18 cellular contexts compared by ENCODE assay signal in the genomic region with DNA sequence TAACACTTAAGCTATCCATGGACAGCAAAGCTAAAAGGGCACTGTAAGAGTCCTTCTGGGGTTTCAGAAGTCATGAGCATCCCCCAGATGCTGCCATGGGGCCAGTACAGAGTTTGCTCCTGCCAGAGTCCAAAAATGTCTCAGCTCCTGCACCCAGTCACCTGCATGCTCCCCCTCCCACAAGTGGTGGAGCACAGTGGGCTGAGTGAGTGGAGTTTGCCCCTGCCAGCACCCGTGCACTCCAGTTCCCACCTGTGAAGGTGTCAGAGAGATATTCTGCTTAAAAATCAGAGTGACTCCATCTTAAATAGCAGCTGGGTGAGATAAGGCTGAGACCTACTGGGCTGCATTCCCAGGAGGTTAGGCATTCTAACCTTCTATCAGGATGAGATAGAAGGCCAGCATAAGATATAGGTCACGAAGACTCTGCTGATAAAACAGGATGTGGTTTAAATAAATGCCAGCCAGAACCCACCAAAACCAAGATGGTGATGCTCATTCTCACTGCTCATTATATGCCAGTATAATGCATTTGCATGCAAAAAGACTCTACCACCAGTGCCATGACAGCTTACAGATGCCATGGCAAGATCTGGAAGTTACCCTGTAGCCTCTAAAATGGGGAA.
DNase-seq lines count a peak whose midpoint lies in the region; ATAC-seq and TF ChIP-seq lines count a peak whose summit lies in the region.
"Had no signal": no experiment of that assay in that cellular context is flagged by ENCODE, and none has a peak within 500 bp of the region (broad histone marks: within the 10 kb centered on the region; RNA-seq: fewer than 3 reads in every experiment).

No MANE protein-coding gene starts in this region.

- H3K4me3 Mint-ChIP-seq in stimulated activated effector memory CD8-positive, alpha-beta T cell treated with anti-CD3 and anti-CD28 coated beads, Interleukin-12 subunit alpha, Interleukin-12 subunit beta, amount 100 ng/mL, for 72 hours = no peak overlapping the region
- H3K4me3 Mint-ChIP-seq: T-cell had no signal

- H3K9me3 Mint-ChIP-seq in stimulated activated effector memory CD8-positive, alpha-beta T cell treated with anti-CD3 and anti-CD28 coated beads, Interleukin-12 subunit alpha, Interleukin-12 subunit beta, amount 100 ng/mL, for 72 hours = no peaks in the 10 kb centered on the region
- H3K9me3 Mint-ChIP-seq: T-cell had no signal

- TF ChIP-seq POLR2A in NB4 (IDR thresholded peaks at IDR 0.05; ENCODE audit: extremely low read depth, insufficient read length) = no peak

- H3K4me1 Mint-ChIP-seq in stimulated activated effector memory CD8-positive, alpha-beta T cell treated with anti-CD3 and anti-CD28 coated beads, Interleukin-12 subunit alpha, Interleukin-12 subunit beta, amount 100 ng/mL, for 72 hours = peaks cover 44% of the 10 kb centered on the region

- H3K36me3 Mint-ChIP-seq in stimulated activated effector memory CD8-positive, alpha-beta T cell treated with anti-CD3 and anti-CD28 coated beads, Interleukin-12 subunit alpha, Interleukin-12 subunit beta, amount 100 ng/mL, for 72 hours = no peaks in the 10 kb centered on the region
- H3K36me3 Mint-ChIP-seq: T-cell had no signal

- ATAC-seq in stimulated activated effector memory CD8-positive, alpha-beta T cell treated with anti-CD3 and anti-CD28 coated beads, Interleukin-12 subunit alpha, Interleukin-12 subunit beta, amount 100 ng/mL, for 72 hours = peak; percentile 80
- no peak for ATAC-seq in GM18858 (IDR thresholded peaks at IDR 0.05; ENCODE audit: unreplicated experiment)
- ATAC-seq: HepG2 had no signal

- no peak overlapping the region for H3K27ac Mint-ChIP-seq in stimulated activated effector memory CD8-positive, alpha-beta T cell treated with anti-CD3 and anti-CD28 coated beads, Interleukin-12 subunit alpha, Interleukin-12 subunit beta, amount 100 ng/mL, for 72 hours

- TF ChIP-seq CTCF in NB4 (IDR thresholded peaks at IDR 0.05; ENCODE audit: low read depth, low read length) = no peak

- DNase-seq in EL (peak; percentile 12), NB4 (ENCODE audit: low read depth) (peak; percentile 34), amniotic epithelial cell (ENCODE audit: low read depth) (peak; percentile 24), NCI-H1048 (lab: John Stamatoyannopoulos, UW) (no peak), activated gamma-delta T cell treated with Interleukin-2 at 50 U/mL for 16 hours (no peak)
- no peak for DNase-seq in stimulated activated effector memory CD8-positive, alpha-beta T cell treated with anti-CD3 and anti-CD28 coated beads, Interleukin-12 subunit alpha, Interleukin-12 subunit beta, amount 100 ng/mL, for 72 hours (ENCODE audit: low spot score in 2 of 2)
- DNase-seq: activated effector memory CD4-positive, alpha-beta T cell treated with anti-CD3 and anti-CD28 coated beads, Interleukin-2, amount 50 U/mL, for 16 hours; brain microvascular endothelial cell; DMS53; GOT3; MG63; NCI-H2171 treated with DMSO at 0.1 percent for 48 hours; SIG-M5; T-cell; testis had no signal

- no peak overlapping the region for H3K4me3 ChIP-seq in NB4 (ENCODE audit: low read depth, low read length)
- H3K4me3 ChIP-seq: coronary artery, MG63, testis had no signal

Comparison
In these comparisons a context has a peak if more than half of its experiments do, and no peak if none do; other contexts are left out.
1. DNase-seq: peak in EL (single experiment), NB4 (single experiment) and amniotic epithelial cell (single experiment); none in stimulated activated effector memory CD8-positive, alpha-beta T cell treated with anti-CD3 and anti-CD28 coated beads, Interleukin-12 subunit alpha, Interleukin-12 subunit beta, amount 100 ng/mL, for 72 hours (0 of 2), NCI-H1048 (single experiment) and activated gamma-delta T cell treated with Interleukin-2 at 50 U/mL for 16 hours (single experiment).